ENCODE assay signal across 13 cellular contexts in genomic region chr5:181239062-181239663, GRCh38. TPM values are rescaled to one million over a fixed set of nuclear protein-coding genes. Genes with fewer than 3 reads are reported as not detected.
DNase-seq lines count a peak whose midpoint lies in the region; ATAC-seq, FAIRE-seq and TF ChIP-seq lines count a peak whose summit lies in the region.
"Had no signal": no experiment of that assay in that cellular context is flagged by ENCODE, and none has a peak within 500 bp of the region (broad histone marks: within the 10 kb centered on the region; RNA-seq: fewer than 3 reads in every experiment).

No MANE protein-coding gene starts in this region.

- BruUV-seq in HepG2 (replicated peaks; lab: Mats Ljungman, UMichigan): no TSS peak

- H3K27ac Mint-ChIP-seq in T-helper 17 cell: peak overlapping the region; percentile 78
- H3K27ac Mint-ChIP-seq in stimulated activated naive CD8-positive, alpha-beta T cell treated with anti-CD3 and anti-CD28 coated beads, Interleukin-15, amount 100 ng/mL, for 72 hours: peak overlapping the region; percentile 46 to 94

- peaks cover 10% of the 10 kb centered on the region for H3K36me3 Mint-ChIP-seq in T-helper 17 cell (ENCODE audit: low read depth)

- POLR2A ChIA-PET in HepG2 (lab: Yijun Ruan, JAX): interaction anchor here (1.0 to 8.4 kb wide), 3 partner anchors 10 to 17 kb away, joined by 3 to 70 read pairs (median 3); partner anchors contain the start of gene TRIM41

- no peak overlapping the region for H3K4me2 ChIP-seq in HepG2 (ENCODE audit: low read depth, low read length)

- 100% methylated on average over 7 of the region's 9 CpGs for WGBS in HepG2 (ENCODE audit: low lambda C conversion rate)
- 100% methylated on average over 2 of the region's 9 CpGs for WGBS in right lobe of liver (ENCODE audit: insufficient coverage, low coverage, low lambda C conversion rate, missing lambda C conversion rate)

- peaks cover 31% of the 10 kb centered on the region for H3K79me2 ChIP-seq in HepG2 (ENCODE audit: insufficient read depth, low read length)

- FAIRE-seq in HepG2 (lab: Jason Lieb, UNC): no peak

- peak; percentile 41 to 43; a peak in 2 of 4 replicates for TF ChIP-seq POLR2A in HepG2 (IDR thresholded peaks at IDR 0.05; ENCODE audit: insufficient read depth in 1 of 2, low read depth in 2 of 2, low read length in 2 of 2)
- no peak for TF ChIP-seq POLR2A in right lobe of liver (IDR thresholded peaks at IDR 0.05)

- no peak overlapping the region for H2AFZ ChIP-seq in HepG2 (ENCODE audit: low read length)

- H3K9me3 Mint-ChIP-seq in stimulated activated naive CD8-positive, alpha-beta T cell treated with anti-CD3 and anti-CD28 coated beads, Interleukin-15, amount 100 ng/mL, for 72 hours: no peaks in the 10 kb centered on the region

- H3K27me3 ChIP-seq in HepG2 (ENCODE audit: control insufficient read depth in 1 of 2, insufficient read depth in 2 of 2, low read length in 2 of 2) (no peaks in the 10 kb centered on the region; a peak in 1 of 5 replicates), right lobe of liver (no peaks in the 10 kb centered on the region)
- H3K27me3 ChIP-seq: body of pancreas, foreskin keratinocyte had no signal

- H3K27ac ChIP-seq in HepG2 (ENCODE audit: extremely low read length, insufficient read depth, low read length): no peak overlapping the region
- H3K27ac ChIP-seq in right lobe of liver: no peak overlapping the region
- peak overlapping the region; percentile 99 for H3K27ac ChIP-seq in epithelial cell of prostate
- H3K27ac ChIP-seq: body of pancreas, foreskin keratinocyte had no signal

- H3K36me3 ChIP-seq in HepG2 (replicated peaks in 1 of 2; ENCODE audit: control insufficient read depth in 1 of 2, insufficient read depth in 2 of 2, low read length in 2 of 2) (peaks cover 24 to 69% of the 10 kb centered on the region in 2 experiments), right lobe of liver (peaks cover 41 to 78% (median 56%) of the 10 kb centered on the region in 4 donors)

- in situ Hi-C loops in HepG2 (cut with HindIII; ENCODE audit: extremely low pct_ligation_motif_present, low pct_unique_long_range_greater_than_20kb): no loop called here

- TF ChIP-seq RAD21 in HepG2 (CRISPR knock-in tag; IDR thresholded peaks at IDR 0.05): no peak

- intact Hi-C loops in HepG2 (cut with micrococcal nuclease; ENCODE audit: unreplicated experiment): no loop called here
- intact Hi-C loops in right lobe of liver (cut with DNase I): no loop called here

- TF ChIP-seq EP300 in HepG2 (IDR thresholded peaks at IDR 0.05; ENCODE audit: low read depth in 2 of 2, low read length in 2 of 2) (no peak), HepG2 (CRISPR knock-in tag; IDR thresholded peaks at IDR 0.05; ENCODE audit: borderline replicate concordance) (no peak)

- peaks cover 69% of the 10 kb centered on the region for H4K20me1 ChIP-seq in HepG2 (ENCODE audit: insufficient read depth, low read length)

- no peak for DNase-seq in HepG2 (ENCODE audit: low spot score)
- no peak for DNase-seq in right lobe of liver
- no peak for DNase-seq in T-helper 17 cell
- no peak for DNase-seq in epithelial cell of prostate (ENCODE audit: low read depth, low spot score)
- DNase-seq in stimulated activated naive CD8-positive, alpha-beta T cell treated with anti-CD3 and anti-CD28 coated beads, Interleukin-15, amount 100 ng/mL, for 72 hours: no peak
- no peak for DNase-seq in NCI-H128 (lab: John Stamatoyannopoulos, UW; ENCODE audit: unreplicated experiment)
- no peak for DNase-seq in DMS79 (lab: John Stamatoyannopoulos, UW)
- DNase-seq: activated CD8-positive, alpha-beta memory T cell treated with anti-CD3 and anti-CD28 coated beads, Interleukin-2, amount 50 U/mL, for 48 hours; body of pancreas; foreskin keratinocyte; GOT3; NCI-H510A treated with DMSO at 0.1 percent for 48 hours had no signal

- CTCF ChIA-PET in HepG2 (lab: Yijun Ruan, JAX; ENCODE audit: low intra/inter-chr PET ratio, low total read pairs): no interaction called here

- no peaks in the 10 kb centered on the region for H3K27me3 Mint-ChIP-seq in T-helper 17 cell
- no peaks in the 10 kb centered on the region for H3K27me3 Mint-ChIP-seq in stimulated activated naive CD8-positive, alpha-beta T cell treated with anti-CD3 and anti-CD28 coated beads, Interleukin-15, amount 100 ng/mL, for 72 hours

- H3K4me3 ChIP-seq in HepG2 (replicated peaks in 1 of 3; ENCODE audit: insufficient read depth in 1 of 3, low read depth in 2 of 3, low read length in 3 of 3): no peak overlapping the region
- no peak overlapping the region for H3K4me3 ChIP-seq in right lobe of liver
- H3K4me3 ChIP-seq: body of pancreas had no signal

- H3K9me3 ChIP-seq in HepG2 (ENCODE audit: low read length): no peaks in the 10 kb centered on the region
- no peaks in the 10 kb centered on the region for H3K9me3 ChIP-seq in right lobe of liver
- no peaks in the 10 kb centered on the region for H3K9me3 ChIP-seq in T-helper 17 cell (ENCODE audit: control insufficient read depth, low read length, poor library complexity, severe bottlenecking)
- H3K9me3 ChIP-seq: body of pancreas had no signal

- no peak for ATAC-seq in HepG2
- ATAC-seq in right lobe of liver: no peak
- no peak for ATAC-seq in T-helper 17 cell
- no peak for ATAC-seq in stimulated activated naive CD8-positive, alpha-beta T cell treated with anti-CD3 and anti-CD28 coated beads, Interleukin-15, amount 100 ng/mL, for 72 hours
- ATAC-seq in GM19328 (IDR thresholded peaks at IDR 0.05; ENCODE audit: unreplicated experiment): no peak
- ATAC-seq: body of pancreas, foreskin keratinocyte had no signal

- peak overlapping the region; percentile 21 for H3K4me3 Mint-ChIP-seq in T-helper 17 cell
- H3K4me3 Mint-ChIP-seq in stimulated activated naive CD8-positive, alpha-beta T cell treated with anti-CD3 and anti-CD28 coated beads, Interleukin-15, amount 100 ng/mL, for 72 hours: peak overlapping the region; percentile 70

- peaks cover 33% of the 10 kb centered on the region for H3K4me1 Mint-ChIP-seq in T-helper 17 cell
- peaks cover 50% of the 10 kb centered on the region for H3K4me1 Mint-ChIP-seq in stimulated activated naive CD8-positive, alpha-beta T cell treated with anti-CD3 and anti-CD28 coated beads, Interleukin-15, amount 100 ng/mL, for 72 hours

- no peak overlapping the region for H3K9ac ChIP-seq in HepG2 (ENCODE audit: insufficient read depth, low read depth, low read length)

- H3K4me1 ChIP-seq in HepG2 (ENCODE audit: insufficient read depth, low read length) (peaks cover 42% of the 10 kb centered on the region), right lobe of liver (peaks cover 0 to 15% (median 5%) of the 10 kb centered on the region in 4 donors)

- TF ChIP-seq CTCF in HepG2 (CRISPR knock-in tag; IDR thresholded peaks at IDR 0.05) (no peak), right lobe of liver (IDR thresholded peaks at IDR 0.05) (no peak)

RNA-seq across cellular contexts. Expression of gene RACK1, which starts 4.5 kb away (rescaled TPM):
- total RNA-seq in HepG2 (2016; rRNA removed; fragmentation: Illumina TruSeq; extraction: Trizol) (2,514 and 3,226 TPM in 2 replicates), right lobe of liver (1,000 to 10,000 TPM in 2 of 6 experiments, 100 to 1,000 TPM in 4; 470 to 1,156 (median 552) TPM), T-helper 17 cell (1,000 to 10,000 TPM; 2,138 to 2,163 TPM)
- 4,063 and 4,402 TPM in 2 replicates for total RNA-seq in HepG2 (2016; cell fraction: cytosol; rRNA removed; fragmentation: Illumina TruSeq; extraction: Trizol; ENCODE audit: low read depth)
- total RNA-seq in HepG2 (2016; cell fraction: insoluble cytoplasmic fraction; rRNA removed; fragmentation: Illumina TruSeq; extraction: Trizol): 2,554 and 3,310 TPM in 2 replicates
- total RNA-seq in HepG2 (2016; cell fraction: membrane; rRNA removed; fragmentation: Illumina TruSeq; extraction: Trizol): 5,165 and 5,275 TPM in 2 replicates
- 943 and 1,018 TPM in 2 replicates for total RNA-seq in HepG2 (2016; cell fraction: nucleus; rRNA removed; fragmentation: Illumina TruSeq; extraction: Trizol)
- 6,141 and 6,693 TPM in 2 replicates for polyA plus RNA-seq in HepG2 (2011; rRNA removed)
- polyA plus RNA-seq in HepG2 (2011; cell fraction: cytosol; rRNA removed): 6,517 and 7,296 TPM in 2 replicates
- polyA plus RNA-seq in HepG2 (2011; cell fraction: nucleus; rRNA removed): 2,166 and 2,467 TPM in 2 replicates
- 4,104 and 4,114 TPM in 2 replicates for polyA plus RNA-seq in HepG2 (2012)
- polyA plus RNA-seq in HepG2 (2016; cell fraction: cytosol; fragmentation: Illumina TruSeq; extraction: Trizol; ENCODE audit: low read depth): 3,699 and 3,997 TPM in 2 replicates
- polyA plus RNA-seq in HepG2 (2016; cell fraction: insoluble cytoplasmic fraction; fragmentation: Illumina TruSeq; extraction: Trizol; ENCODE audit: low read depth): 3,545 and 3,580 TPM in 2 replicates
- polyA plus RNA-seq in HepG2 (2016; cell fraction: membrane; fragmentation: Illumina TruSeq; extraction: Trizol; ENCODE audit: low read depth): 4,862 and 5,343 TPM in 2 replicates
- 1,515 and 1,598 TPM in 2 replicates for polyA plus RNA-seq in HepG2 (2016; cell fraction: nucleus; fragmentation: Illumina TruSeq; extraction: Trizol; ENCODE audit: insufficient read depth, low read depth)
- 10,364 and 11,951 TPM in 2 replicates for polyA minus RNA-seq in HepG2 (2011; rRNA and poly(A)+ RNA removed; ENCODE audit: low replicate concordance)
- 2,548 and 2,636 TPM in 2 replicates for polyA minus RNA-seq in HepG2 (2011; cell fraction: cytosol; rRNA and poly(A)+ RNA removed)
- polyA minus RNA-seq in HepG2 (2011; cell fraction: nucleus; rRNA and poly(A)+ RNA removed): 1,064 and 1,481 TPM in 2 replicates

RNA-seq across cellular contexts. Expression of gene TRIM41, which starts 16.1 kb away (rescaled TPM):
- total RNA-seq in HepG2 (2016; rRNA removed; fragmentation: Illumina TruSeq; extraction: Trizol): 10.9 and 16.7 TPM in 2 replicates
- 3.4 and 3.6 TPM in 2 replicates for total RNA-seq in HepG2 (2016; cell fraction: cytosol; rRNA removed; fragmentation: Illumina TruSeq; extraction: Trizol; ENCODE audit: low read depth)
- 12.4 and 16.7 TPM in 2 replicates for total RNA-seq in HepG2 (2016; cell fraction: insoluble cytoplasmic fraction; rRNA removed; fragmentation: Illumina TruSeq; extraction: Trizol)
- 9.1 and 9.7 TPM in 2 replicates for total RNA-seq in HepG2 (2016; cell fraction: membrane; rRNA removed; fragmentation: Illumina TruSeq; extraction: Trizol)
- total RNA-seq in HepG2 (2016; cell fraction: nucleus; rRNA removed; fragmentation: Illumina TruSeq; extraction: Trizol): 11.4 and 13.1 TPM in 2 replicates
- polyA plus RNA-seq in HepG2 (2011; rRNA removed): 10.2 and 10.9 TPM in 2 replicates
- polyA plus RNA-seq in HepG2 (2011; cell fraction: cytosol; rRNA removed): 5.4 and 6.4 TPM in 2 replicates
- polyA plus RNA-seq in HepG2 (2011; cell fraction: nucleus; rRNA removed): 66.0 and 81.3 TPM in 2 replicates
- polyA plus RNA-seq in HepG2 (2012): 10.5 and 10.9 TPM in 2 replicates
- 2.6 and 3.0 TPM in 2 replicates for polyA plus RNA-seq in HepG2 (2016; cell fraction: cytosol; fragmentation: Illumina TruSeq; extraction: Trizol; ENCODE audit: low read depth)
- 15.2 and 16.5 TPM in 2 replicates for polyA plus RNA-seq in HepG2 (2016; cell fraction: insoluble cytoplasmic fraction; fragmentation: Illumina TruSeq; extraction: Trizol; ENCODE audit: low read depth)
- 7.8 and 8.3 TPM in 2 replicates for polyA plus RNA-seq in HepG2 (2016; cell fraction: membrane; fragmentation: Illumina TruSeq; extraction: Trizol; ENCODE audit: low read depth)
- polyA plus RNA-seq in HepG2 (2016; cell fraction: nucleus; fragmentation: Illumina TruSeq; extraction: Trizol; ENCODE audit: insufficient read depth, low read depth): 28.6 and 33.8 TPM in 2 replicates
- 7.5 and 14.8 TPM in 2 replicates for polyA minus RNA-seq in HepG2 (2011; rRNA and poly(A)+ RNA removed; ENCODE audit: low replicate concordance)
- 3.3 and 3.7 TPM in 2 replicates for polyA minus RNA-seq in HepG2 (2011; cell fraction: cytosol; rRNA and poly(A)+ RNA removed)
- polyA minus RNA-seq in HepG2 (2011; cell fraction: nucleus; rRNA and poly(A)+ RNA removed): 17.4 and 18.8 TPM in 2 replicates
- 10 to 100 TPM in 4 of 6 experiments, 1 to 10 TPM in 2; 7.3 to 20.6 (median 15.9) TPM for total RNA-seq in right lobe of liver
- 10 to 100 TPM; 23.4 to 29.6 TPM for total RNA-seq in T-helper 17 cell

RNA-seq across cellular contexts. Expression of gene TRIM52, which starts 21.8 kb away (rescaled TPM):
- total RNA-seq in HepG2 (2016; rRNA removed; fragmentation: Illumina TruSeq; extraction: Trizol) (5.7 and 7.2 TPM in 2 replicates), right lobe of liver (1 to 10 TPM; 2.8 to 6.5 (median 4.6) TPM), T-helper 17 cell (10 to 100 TPM; 32.2 to 34.6 TPM)
- 0.20 and 0.44 TPM in 2 replicates for total RNA-seq in HepG2 (2016; cell fraction: cytosol; rRNA removed; fragmentation: Illumina TruSeq; extraction: Trizol; ENCODE audit: low read depth)
- 5.4 and 6.0 TPM in 2 replicates for total RNA-seq in HepG2 (2016; cell fraction: insoluble cytoplasmic fraction; rRNA removed; fragmentation: Illumina TruSeq; extraction: Trizol)
- 2.1 and 2.2 TPM in 2 replicates for total RNA-seq in HepG2 (2016; cell fraction: membrane; rRNA removed; fragmentation: Illumina TruSeq; extraction: Trizol)
- total RNA-seq in HepG2 (2016; cell fraction: nucleus; rRNA removed; fragmentation: Illumina TruSeq; extraction: Trizol): 10.3 and 12.8 TPM in 2 replicates
- 11.6 and 11.7 TPM in 2 replicates for polyA plus RNA-seq in HepG2 (2011; rRNA removed)
- 4.4 and 5.3 TPM in 2 replicates for polyA plus RNA-seq in HepG2 (2011; cell fraction: cytosol; rRNA removed)
- polyA plus RNA-seq in HepG2 (2011; cell fraction: nucleus; rRNA removed): 16.4 and 22.4 TPM in 2 replicates
- 9.0 and 15.2 TPM in 2 replicates for polyA plus RNA-seq in HepG2 (2012)
- 0.20 and 0.26 TPM in 2 replicates for polyA plus RNA-seq in HepG2 (2016; cell fraction: cytosol; fragmentation: Illumina TruSeq; extraction: Trizol; ENCODE audit: low read depth)
- 5.4 and 5.6 TPM in 2 replicates for polyA plus RNA-seq in HepG2 (2016; cell fraction: insoluble cytoplasmic fraction; fragmentation: Illumina TruSeq; extraction: Trizol; ENCODE audit: low read depth)
- polyA plus RNA-seq in HepG2 (2016; cell fraction: membrane; fragmentation: Illumina TruSeq; extraction: Trizol; ENCODE audit: low read depth): 0.95 and 1.1 TPM in 2 replicates
- 27.9 and 33.0 TPM in 2 replicates for polyA plus RNA-seq in HepG2 (2016; cell fraction: nucleus; fragmentation: Illumina TruSeq; extraction: Trizol; ENCODE audit: insufficient read depth, low read depth)
- polyA minus RNA-seq in HepG2 (2011; rRNA and poly(A)+ RNA removed; ENCODE audit: low replicate concordance): 9.3 and 15.7 TPM in 2 replicates
- 2.7 and 3.2 TPM in 2 replicates for polyA minus RNA-seq in HepG2 (2011; cell fraction: cytosol; rRNA and poly(A)+ RNA removed)
- polyA minus RNA-seq in HepG2 (2011; cell fraction: nucleus; rRNA and poly(A)+ RNA removed): 22.7 and 24.9 TPM in 2 replicates

RNA-seq across cellular contexts. Expression of gene TRIM7, which starts 34.2 kb away (rescaled TPM):
- total RNA-seq in HepG2 (2016; rRNA removed; fragmentation: Illumina TruSeq; extraction: Trizol) (not detected in 2 replicates), right lobe of liver (1 to 10 TPM in 1 of 6 experiments, under 1 TPM in 4, not detected in 1; 0.07 to 1.4 (median 0.26) TPM), T-helper 17 cell (1 to 10 TPM; 2.2 to 3.5 TPM)
- total RNA-seq in HepG2 (2016; cell fraction: cytosol; rRNA removed; fragmentation: Illumina TruSeq; extraction: Trizol; ENCODE audit: low read depth): not detected in 2 replicates
- not detected in 2 replicates for total RNA-seq in HepG2 (2016; cell fraction: insoluble cytoplasmic fraction; rRNA removed; fragmentation: Illumina TruSeq; extraction: Trizol)
- total RNA-seq in HepG2 (2016; cell fraction: membrane; rRNA removed; fragmentation: Illumina TruSeq; extraction: Trizol): not detected in 2 replicates
- not detected in 2 replicates for total RNA-seq in HepG2 (2016; cell fraction: nucleus; rRNA removed; fragmentation: Illumina TruSeq; extraction: Trizol)
- 0.10 and 0.13 TPM in 2 replicates for polyA plus RNA-seq in HepG2 (2011; rRNA removed)
- polyA plus RNA-seq in HepG2 (2011; cell fraction: cytosol; rRNA removed): 0.11 and 0.13 TPM in 2 replicates
- polyA plus RNA-seq in HepG2 (2011; cell fraction: nucleus; rRNA removed): 0.16 and 0.29 TPM in 2 replicates
- 0.13 TPM in 1 of 2 replicates, not detected in the other for polyA plus RNA-seq in HepG2 (2012)
- not detected in 2 replicates for polyA plus RNA-seq in HepG2 (2016; cell fraction: cytosol; fragmentation: Illumina TruSeq; extraction: Trizol; ENCODE audit: low read depth)
- polyA plus RNA-seq in HepG2 (2016; cell fraction: insoluble cytoplasmic fraction; fragmentation: Illumina TruSeq; extraction: Trizol; ENCODE audit: low read depth): not detected in 2 replicates
- 0.23 TPM in 1 of 2 replicates, not detected in the other for polyA plus RNA-seq in HepG2 (2016; cell fraction: membrane; fragmentation: Illumina TruSeq; extraction: Trizol; ENCODE audit: low read depth)
- polyA plus RNA-seq in HepG2 (2016; cell fraction: nucleus; fragmentation: Illumina TruSeq; extraction: Trizol; ENCODE audit: insufficient read depth, low read depth): not detected in 2 replicates
- 10.8 TPM in 1 of 2 replicates, not detected in the other for polyA minus RNA-seq in HepG2 (2011; rRNA and poly(A)+ RNA removed; ENCODE audit: low replicate concordance)
- polyA minus RNA-seq in HepG2 (2011; cell fraction: cytosol; rRNA and poly(A)+ RNA removed): 0.88 TPM in 1 of 2 replicates, not detected in the other
- polyA minus RNA-seq in HepG2 (2011; cell fraction: nucleus; rRNA and poly(A)+ RNA removed): 1.2 TPM in 1 of 2 replicates, not detected in the other
